ENCODE assay signal across 1 cellular context in genomic region chr19:18417250-18418033, GRCh38.
TF ChIP-seq lines count a peak whose summit lies in the region.

No MANE protein-coding gene starts in this region.

TF ChIP-seq in K562, 482 proteins besides CTCF, POLR2A, EP300 and RAD21 (continued from another document and continues in another):
- no peak; the same call in 1 of the 2 replicates for TF ChIP-seq ZNF609 (CRISPR knock-in tag; IDR thresholded peaks at IDR 0.05; ENCODE audit: borderline replicate concordance)
- no peak for TF ChIP-seq TCF7L2 (IDR thresholded peaks at IDR 0.05; ENCODE audit: low read depth, low read length)
- 0 out of 2 replicates have a peak, but pooled peaks have one; percentile 32 for TF ChIP-seq ZNF165 (CRISPR knock-in tag; IDR thresholded peaks at IDR 0.05; ENCODE audit: borderline replicate concordance)
- no peak for TF ChIP-seq KAT7 (CRISPR knock-in tag; IDR thresholded peaks at IDR 0.05; ENCODE audit: borderline replicate concordance)
- TF ChIP-seq KLF10 (CRISPR knock-in tag; IDR thresholded peaks at IDR 0.05) = no peak
- peak; percentile 96 for TF ChIP-seq SMARCA5 (IDR thresholded peaks at IDR 0.05)
- TF ChIP-seq LARP7 (IDR thresholded peaks at IDR 0.05) = no peak
- TF ChIP-seq HINFP (tag; conservative IDR thresholded peaks at IDR 0.05; ENCODE audit: low read depth) = no peak
- peak; percentile 100 for TF ChIP-seq ZKSCAN8 (CRISPR knock-in tag; IDR thresholded peaks at IDR 0.05)
- no peak for TF ChIP-seq DDX20 (tag; IDR thresholded peaks at IDR 0.05; ENCODE audit: low read depth)
- TF ChIP-seq PHF8 (IDR thresholded peaks at IDR 0.05; ENCODE audit: borderline replicate concordance, low read length) = peak; percentile 55; the same call in 1 of the 2 replicates
- no peak for TF ChIP-seq ZFP30 (CRISPR knock-in tag; IDR thresholded peaks at IDR 0.05; ENCODE audit: borderline replicate concordance)
- 0 out of 2 replicates have a peak, but pooled peaks have one; percentile 67 for TF ChIP-seq ELK3 (CRISPR knock-in tag; IDR thresholded peaks at IDR 0.05)
- TF ChIP-seq KDM2B (CRISPR knock-in tag; IDR thresholded peaks at IDR 0.05) = no peak
- TF ChIP-seq MTF1 (CRISPR knock-in tag; IDR thresholded peaks at IDR 0.05; ENCODE audit: borderline replicate concordance) = peak; percentile 68; the same call in 1 of the 2 replicates
- TF ChIP-seq ZBTB17 (CRISPR knock-in tag; IDR thresholded peaks at IDR 0.05) = peak; percentile 68
- peak; percentile 82 to 87; a peak in 3 of 4 replicates for TF ChIP-seq UBTF (IDR thresholded peaks at IDR 0.05; ENCODE audit: borderline replicate concordance in 1 of 2, low read depth in 2 of 2, low read length in 2 of 2)
- peak; percentile 84 for TF ChIP-seq GABPB1 (CRISPR knock-in tag; IDR thresholded peaks at IDR 0.05)
- TF ChIP-seq HDAC2 (IDR thresholded peaks at IDR 0.05) = peak; percentile 89
- peak; percentile 15; the same call in 1 of the 2 replicates for TF ChIP-seq NKRF (IDR thresholded peaks at IDR 0.05; ENCODE audit: borderline replicate concordance)
- TF ChIP-seq MBD2 (IDR thresholded peaks at IDR 0.05; ENCODE audit: borderline replicate concordance, low read depth) = peak; percentile 33; the same call in 1 of the 2 replicates
- no peak for TF ChIP-seq BDP1 (IDR thresholded peaks at IDR 0.05; ENCODE audit: insufficient read depth, insufficient read length)
- no peak for TF ChIP-seq BCLAF1 (IDR thresholded peaks at IDR 0.05; ENCODE audit: borderline replicate concordance in 1 of 2, control insufficient read depth in 1 of 2, low read depth in 2 of 2, low read length in 1 of 2)
- peak; percentile 37 for TF ChIP-seq CHD1 (IDR thresholded peaks at IDR 0.05; ENCODE audit: low read length)
- TF ChIP-seq ATF2 (CRISPR knock-in tag; IDR thresholded peaks at IDR 0.05) = no peak
- TF ChIP-seq ATF6 (CRISPR knock-in tag; IDR thresholded peaks at IDR 0.05) = no peak
- TF ChIP-seq THRAP3 (IDR thresholded peaks at IDR 0.05; ENCODE audit: borderline replicate concordance) = no peak
- peak; percentile 87 to 92 for TF ChIP-seq MAZ (CRISPR knock-in tag; conservative IDR thresholded peaks at IDR 0.05 in 1 of 2, IDR thresholded peaks at IDR 0.05 in 1 of 2)
- no peak for TF ChIP-seq NFYB (IDR thresholded peaks at IDR 0.05; ENCODE audit: extremely low read depth, insufficient read length)
- TF ChIP-seq L3MBTL2 (IDR thresholded peaks at IDR 0.05) = peak; percentile 83
- peak; percentile 50 for TF ChIP-seq FUS (optimal IDR thresholded peaks at IDR 0.05; ENCODE audit: low read depth, low read length)
- 0 out of 2 replicates have a peak, but pooled peaks have one; percentile 43 for TF ChIP-seq ARID3B (CRISPR knock-in tag; IDR thresholded peaks at IDR 0.05; ENCODE audit: borderline replicate concordance)
- no peak for TF ChIP-seq ELK1 (CRISPR knock-in tag; IDR thresholded peaks at IDR 0.05)
- TF ChIP-seq RBM15 (IDR thresholded peaks at IDR 0.05; ENCODE audit: insufficient read depth, low read length) = no peak
